Comparison of ENCODE assay signal across 16 cellular contexts in the genomic region with DNA sequence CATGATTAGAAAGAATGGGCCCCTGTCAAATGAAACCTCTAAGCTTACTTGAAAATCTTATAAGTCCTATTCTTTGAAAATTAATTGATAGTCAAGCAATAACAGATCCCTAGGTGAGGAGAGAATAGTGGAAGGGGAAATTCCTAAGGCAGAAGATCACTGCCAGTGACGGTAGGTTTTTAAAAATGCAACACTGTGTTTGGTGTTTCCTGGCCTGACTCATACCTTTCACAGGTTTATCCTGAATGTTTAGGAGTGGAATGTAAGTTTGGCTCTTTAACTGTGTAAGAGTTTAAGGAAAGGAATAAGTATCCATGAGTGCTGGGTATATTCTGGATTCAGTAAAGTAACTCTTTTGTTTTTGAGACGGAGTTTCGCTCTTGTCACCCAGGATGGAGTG. TPM values are rescaled to one million over a fixed set of nuclear protein-coding genes. Genes with fewer than 3 reads are reported as not detected.
DNase-seq lines count a peak whose midpoint lies in the region; ATAC-seq and TF ChIP-seq lines count a peak whose summit lies in the region.
"Had no signal": no experiment of that assay in that cellular context is flagged by ENCODE, and none has a peak within 500 bp of the region (broad histone marks: within the 10 kb centered on the region; RNA-seq: fewer than 3 reads in every experiment).

No MANE protein-coding gene starts in this region.

- H3K4me2 ChIP-seq in trophoblast cell (ENCODE audit: low read length) = peak overlapping the region; percentile 11
- H3K4me2 ChIP-seq: neural progenitor cell had no signal

- no peak overlapping the region for H2BK120ac ChIP-seq in trophoblast cell (ENCODE audit: insufficient read depth, low read length, poor library complexity)

- peaks cover 54% of the 10 kb centered on the region for H3K4me1 ChIP-seq in foreskin keratinocyte
- H3K4me1 ChIP-seq in trophoblast cell (ENCODE audit: control insufficient read depth in 1 of 2, insufficient read depth in 2 of 2, low read length in 2 of 2) = peaks cover 11 to 16% of the 10 kb centered on the region in 2 experiments

- H3K18ac ChIP-seq in trophoblast cell (ENCODE audit: low read length) = no peak overlapping the region

- ATAC-seq in activated T-helper 17 cell treated with anti-CD3 and anti-CD28 coated beads, Interleukin-2, amount 50 U/mL, for 72 hours (replicated peaks) = no peak
- peak; percentile 93 for ATAC-seq in foreskin keratinocyte
- ATAC-seq in GM19467 (IDR thresholded peaks at IDR 0.05; ENCODE audit: unreplicated experiment) = no peak
- ATAC-seq: stimulated activated naive CD8-positive, alpha-beta T cell treated with anti-CD3 and anti-CD28 coated beads, Interleukin-15, Interleukin-2, amounts not matched to agents 100 U/mL and 50 U/mL, for 24 hours had no signal

- peak overlapping the region; percentile 52; the same call in 1 of the 2 replicates for H3K4me3 Mint-ChIP-seq in HFFc6
- peak overlapping the region; percentile 23 for H3K4me3 Mint-ChIP-seq in activated T-helper 17 cell treated with anti-CD3 and anti-CD28 coated beads, Interleukin-2, amount 50 U/mL, for 72 hours
- H3K4me3 Mint-ChIP-seq: neural progenitor cell had no signal

- H3K27me3 ChIP-seq in foreskin keratinocyte = no peaks in the 10 kb centered on the region
- no peaks in the 10 kb centered on the region for H3K27me3 ChIP-seq in trophoblast cell (ENCODE audit: insufficient read depth, low read length)
- H3K27me3 ChIP-seq: neural progenitor cell, sigmoid colon had no signal

- no peak overlapping the region for H4K12ac ChIP-seq in trophoblast cell (ENCODE audit: low read depth, low read length)

- peaks cover 100% of the 10 kb centered on the region for H3K4me1 Mint-ChIP-seq in HFFc6 (ENCODE audit: low read depth)
- H3K4me1 Mint-ChIP-seq in activated T-helper 17 cell treated with anti-CD3 and anti-CD28 coated beads, Interleukin-2, amount 50 U/mL, for 72 hours = peaks cover 64% of the 10 kb centered on the region

- H2BK12ac ChIP-seq in trophoblast cell (ENCODE audit: low read length) = no peak overlapping the region

- no peak overlapping the region for H3K4me3 ChIP-seq in trophoblast cell (ENCODE audit: low read depth, low read length)
- H3K4me3 ChIP-seq: neural progenitor cell, sigmoid colon had no signal

- no peak overlapping the region for H3K23ac ChIP-seq in trophoblast cell (ENCODE audit: low read length)

- peak overlapping the region; percentile 65 for H2BK5ac ChIP-seq in trophoblast cell (ENCODE audit: low read depth, low read length, poor library complexity)

- no peaks in the 10 kb centered on the region for H3K9me3 ChIP-seq in trophoblast cell (ENCODE audit: insufficient read depth, low read depth, low read length)
- H3K9me3 ChIP-seq: sigmoid colon had no signal

- H3K4ac ChIP-seq in trophoblast cell (ENCODE audit: low read depth, low read length) = peak overlapping the region; percentile 41

- H3K27ac Mint-ChIP-seq in HFFc6 = peak overlapping the region; percentile 63
- H3K27ac Mint-ChIP-seq in activated T-helper 17 cell treated with anti-CD3 and anti-CD28 coated beads, Interleukin-2, amount 50 U/mL, for 72 hours = peak overlapping the region; percentile 78
- H3K27ac Mint-ChIP-seq: neural progenitor cell had no signal

- H3K14ac ChIP-seq in trophoblast cell (ENCODE audit: low read length) = no peak overlapping the region

- H2AFZ ChIP-seq in trophoblast cell (ENCODE audit: insufficient read depth, low read length, poor library complexity) = no peak overlapping the region
- H2AFZ ChIP-seq: neural progenitor cell had no signal

- H4K8ac ChIP-seq in trophoblast cell (ENCODE audit: low read depth, low read length) = no peak overlapping the region

- no peak overlapping the region for H3K9ac ChIP-seq in trophoblast cell (ENCODE audit: low read length)
- H3K9ac ChIP-seq: neural progenitor cell had no signal

- peaks cover 6% of the 10 kb centered on the region for H3K79me2 ChIP-seq in trophoblast cell (ENCODE audit: control insufficient read depth, insufficient read depth, low read length, poor library complexity)

- DNase-seq in HFFc6 = no peak
- peak; percentile 63 to 84 for DNase-seq in foreskin keratinocyte
- peak; percentile 41 to 81 for DNase-seq in trophoblast cell
- DNase-seq in KG1 (lab: John Stamatoyannopoulos, UW) = no peak
- no peak for DNase-seq in NCI-H2081 (lab: John Stamatoyannopoulos, UW)
- DNase-seq: effector CD8-positive, alpha-beta T cell; glutamatergic neuron; HCEC 1CT; NCI-H1092 treated with DMSO at 0.1 percent for 48 hours; NCI-H2227 treated with DMSO at 0.1 percent for 48 hours; sigmoid colon; stimulated activated naive CD8-positive, alpha-beta T cell treated with anti-CD3 and anti-CD28 coated beads, Interleukin-15, Interleukin-2, amounts not matched to agents 100 U/mL and 50 U/mL, for 24 hours had no signal

- peaks cover 65% of the 10 kb centered on the region for H3K36me3 Mint-ChIP-seq in HFFc6 (ENCODE audit: low read depth)
- peaks cover 100% of the 10 kb centered on the region for H3K36me3 Mint-ChIP-seq in activated T-helper 17 cell treated with anti-CD3 and anti-CD28 coated beads, Interleukin-2, amount 50 U/mL, for 72 hours (ENCODE audit: low read depth)

- WGBS in trophoblast cell (ENCODE audit: extremely low coverage, insufficient coverage, insufficient read length) = no CpG with 5 or more reads among the region's 3 CpGs

- H3K27me3 Mint-ChIP-seq in HFFc6 (ENCODE audit: insufficient read depth) = peaks cover 7% of the 10 kb centered on the region
- no peaks in the 10 kb centered on the region for H3K27me3 Mint-ChIP-seq in activated T-helper 17 cell treated with anti-CD3 and anti-CD28 coated beads, Interleukin-2, amount 50 U/mL, for 72 hours

- H2AK5ac ChIP-seq in trophoblast cell (ENCODE audit: low read length) = no peak overlapping the region

- H3K36me3 ChIP-seq in trophoblast cell (ENCODE audit: control insufficient read depth in 1 of 2, insufficient read depth in 2 of 2, low read length in 2 of 2) = peaks cover 7 to 15% of the 10 kb centered on the region in 2 experiments

- H4K91ac ChIP-seq in trophoblast cell (ENCODE audit: low read depth, low read length) = no peak overlapping the region

- H3K27ac ChIP-seq in foreskin keratinocyte = no peak overlapping the region
- H3K27ac ChIP-seq in trophoblast cell (ENCODE audit: low read depth, low read length) = peak overlapping the region; percentile 81
- H3K27ac ChIP-seq: C4-2B, neural progenitor cell, sigmoid colon had no signal

- no peaks in the 10 kb centered on the region for H3K9me3 Mint-ChIP-seq in HFFc6
- no peaks in the 10 kb centered on the region for H3K9me3 Mint-ChIP-seq in activated T-helper 17 cell treated with anti-CD3 and anti-CD28 coated beads, Interleukin-2, amount 50 U/mL, for 72 hours
- H3K9me3 Mint-ChIP-seq: neural progenitor cell had no signal

- peaks cover 5% of the 10 kb centered on the region for H3K79me1 ChIP-seq in trophoblast cell (ENCODE audit: low read length)

- TF ChIP-seq CTCF in HFFc6 (IDR thresholded peaks at IDR 0.05) (no peak), foreskin keratinocyte (conservative IDR thresholded peaks at IDR 0.05) (no peak)

RNA-seq across cellular contexts. Expression of a gene that starts 23.8 kb away (rescaled TPM):
- total RNA-seq in HFFc6 (2021; fragmentation: NEBNext Ultra II Directional; extraction: Animal tissue kit (Norgen Biotek cat#: 25700)) = 10 to 100 TPM; 65.0 to 77.4 (median 72.0) TPM
- 10 to 100 TPM; 46.1 to 58.1 TPM for total RNA-seq in activated T-helper 17 cell treated with anti-CD3 and anti-CD28 coated beads, Interleukin-2, amount 50 U/mL, for 72 hours
- 61.3 and 68.2 TPM in 2 replicates for total RNA-seq in foreskin keratinocyte
- 14.3 and 16.4 TPM in 2 replicates for polyA plus RNA-seq in foreskin keratinocyte
- polyA plus RNA-seq in trophoblast cell (2013) = 60.4 and 60.6 TPM in 2 replicates

Comparison
In these comparisons a context has a peak if more than half of its experiments do, and no peak if none do; other contexts are left out.
1. DNase-seq: peak in foreskin keratinocyte (2 of 2) and trophoblast cell (2 of 2); none in HFFc6 (single experiment), KG1 (single experiment) and NCI-H2081 (0 of 2).